Comparison of ENCODE assay signal across 22 cellular contexts in the genomic region with DNA sequence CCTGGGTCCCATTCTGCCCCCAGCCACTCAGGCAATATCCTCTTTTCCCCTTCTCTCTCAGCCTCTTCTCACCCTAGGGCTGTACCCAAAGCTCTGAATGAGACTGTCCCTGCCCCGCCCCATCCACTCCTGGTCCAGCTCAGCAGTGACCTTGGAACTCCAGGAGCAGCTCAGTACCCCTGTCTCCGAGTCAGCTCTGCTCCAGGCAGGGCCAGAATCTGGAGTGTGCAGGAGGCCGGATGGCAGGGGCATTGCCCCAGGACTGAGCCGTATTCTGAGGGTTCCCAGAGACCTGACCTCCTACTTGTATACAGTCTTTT. TPM values are rescaled to one million over a fixed set of nuclear protein-coding genes. Genes with fewer than 3 reads are reported as not detected.
DNase-seq lines count a peak whose midpoint lies in the region; ATAC-seq and TF ChIP-seq lines count a peak whose summit lies in the region.
"Had no signal": no experiment of that assay in that cellular context is flagged by ENCODE, and none has a peak within 500 bp of the region (broad histone marks: within the 10 kb centered on the region; RNA-seq: fewer than 3 reads in every experiment).

No MANE protein-coding gene starts in this region.

- H3K27me3 ChIP-seq in right atrium auricular region (no peaks in the 10 kb centered on the region), endodermal cell (ENCODE audit: control insufficient read depth, insufficient read depth, low read length, poor library complexity, severe bottlenecking) (peaks cover 92% of the 10 kb centered on the region)
- H3K27me3 ChIP-seq: uterus had no signal

- no peak overlapping the region for H3K9ac ChIP-seq in endodermal cell (ENCODE audit: extremely low read depth, low read length, poor library complexity, severe bottlenecking)

- H3K9me3 ChIP-seq in right atrium auricular region (no peaks in the 10 kb centered on the region), endodermal cell (ENCODE audit: control insufficient read depth, low read length) (no peaks in the 10 kb centered on the region)
- H3K9me3 ChIP-seq: prostate gland, uterus had no signal

- no peak for ATAC-seq in GM21515 (IDR thresholded peaks at IDR 0.05; ENCODE audit: unreplicated experiment)
- ATAC-seq in HG02852 (IDR thresholded peaks at IDR 0.05; ENCODE audit: unreplicated experiment): no peak

- H3K4me3 Mint-ChIP-seq in endodermal cell: peak overlapping the region; percentile 57
- peak overlapping the region; percentile 79 for H3K4me3 Mint-ChIP-seq in neural crest cell
- H3K4me3 Mint-ChIP-seq: natural killer cell treated with Interleukin-12 subunit alpha and Interleukin-12 subunit beta and Interleukin-15 and Interleukin-18, amount 100 ng/mL, for 72 hours had no signal

- H3K36me3 Mint-ChIP-seq in endodermal cell (ENCODE audit: low read depth) (no peaks in the 10 kb centered on the region), neural crest cell (ENCODE audit: low read depth) (no peaks in the 10 kb centered on the region)
- H3K36me3 Mint-ChIP-seq: activated naive CD4-positive, alpha-beta T cell treated with anti-CD3 and anti-CD28 coated beads, Interleukin-2, amount 50 U/mL, for 24 hours; CD8-positive, alpha-beta memory T cell; natural killer cell treated with Interleukin-12 subunit alpha and Interleukin-12 subunit beta and Interleukin-15 and Interleukin-18, amount 100 ng/mL, for 72 hours had no signal

- H3K27me3 Mint-ChIP-seq in endodermal cell (ENCODE audit: insufficient read depth): peaks cover 90% of the 10 kb centered on the region
- H3K27me3 Mint-ChIP-seq in neural crest cell (ENCODE audit: low read depth): peaks cover 96% of the 10 kb centered on the region

- peaks cover 0 to 29% of the 10 kb centered on the region in 2 donors for H3K4me1 ChIP-seq in right atrium auricular region
- no peaks in the 10 kb centered on the region for H3K4me1 ChIP-seq in endodermal cell (ENCODE audit: control insufficient read depth, insufficient read depth, low read length)
- H3K4me1 ChIP-seq: prostate gland, uterus had no signal

- H3K4me3 ChIP-seq in right atrium auricular region (no peak overlapping the region), endodermal cell (ENCODE audit: low read length) (no peak overlapping the region)

- H3K27ac Mint-ChIP-seq in endodermal cell (no peak overlapping the region), neural crest cell (ENCODE audit: unreplicated experiment) (no peak overlapping the region)
- H3K27ac Mint-ChIP-seq: activated naive CD4-positive, alpha-beta T cell treated with anti-CD3 and anti-CD28 coated beads, Interleukin-2, amount 50 U/mL, for 24 hours; CD8-positive, alpha-beta memory T cell; natural killer cell treated with Interleukin-12 subunit alpha and Interleukin-12 subunit beta and Interleukin-15 and Interleukin-18, amount 100 ng/mL, for 72 hours had no signal

- H3K27ac ChIP-seq in right atrium auricular region: peak overlapping the region; percentile 47 to 67
- H3K27ac ChIP-seq in endodermal cell (ENCODE audit: low read depth, low read length): no peak overlapping the region
- H3K27ac ChIP-seq: brain microvascular endothelial cell had no signal

- peaks cover 6% of the 10 kb centered on the region for H3K9me3 Mint-ChIP-seq in endodermal cell
- H3K9me3 Mint-ChIP-seq in neural crest cell: no peaks in the 10 kb centered on the region
- H3K9me3 Mint-ChIP-seq: activated naive CD4-positive, alpha-beta T cell treated with anti-CD3 and anti-CD28 coated beads, Interleukin-2, amount 50 U/mL, for 24 hours; natural killer cell treated with Interleukin-12 subunit alpha and Interleukin-12 subunit beta and Interleukin-15 and Interleukin-18, amount 100 ng/mL, for 72 hours had no signal

- H3K36me3 ChIP-seq in right atrium auricular region (no peaks in the 10 kb centered on the region), endodermal cell (ENCODE audit: control insufficient read depth, insufficient read depth, low read length) (no peaks in the 10 kb centered on the region)
- H3K36me3 ChIP-seq: brain microvascular endothelial cell, prostate gland, uterus had no signal

- DNase-seq in right atrium auricular region (ENCODE audit: low spot score) (no peak), cardiac septum (ENCODE audit: low spot score) (no peak), endodermal cell (no peak), neural crest cell (ENCODE audit: low read depth, low spot score) (no peak), NCI-H1092 treated with DMSO at 0.1 percent for 48 hours (lab: John Stamatoyannopoulos, UW) (no peak), UCSD-AML1 (lab: John Stamatoyannopoulos, UW; ENCODE audit: unreplicated experiment) (no peak)
- DNase-seq: CD8-positive, alpha-beta memory T cell; DMS79 treated with DMSO at 0.1 percent for 48 hours; mammary epithelial cell; NCI-H1417 treated with DMSO at 0.1 percent for 48 hours; NCI-H2171; stimulated activated CD4-positive, alpha-beta T cell treated with anti-CD3 and anti-CD28 coated beads, Interleukin-4, amount 100 ng/mL, for 4 hours; SW 1271 had no signal

- TF ChIP-seq CTCF in right atrium auricular region (IDR thresholded peaks at IDR 0.05) (no peak), endodermal cell (conservative IDR thresholded peaks at IDR 0.05) (no peak), neural crest cell (conservative IDR thresholded peaks at IDR 0.05) (no peak)

- WGBS in endodermal cell (ENCODE audit: insufficient coverage in 1 of 2, insufficient read length in 1 of 2), 2 experiments: 76 to 95% methylated on average over 4 of the region's 4 CpGs

- intact Hi-C loops in cardiac septum (cut with DNase I): loop anchor here (2.0 to 5.0 kb wide), 3 partner anchors 60 to 208 kb away; partner anchors contain the start of genes LATS1 and LRP11

- H3K4me1 Mint-ChIP-seq in endodermal cell (peaks cover 3% of the 10 kb centered on the region), neural crest cell (peaks cover 17% of the 10 kb centered on the region)

RNA-seq across cellular contexts. Expression of gene RAET1G, which starts 2.0 kb away (rescaled TPM):
- total RNA-seq in right atrium auricular region (1 to 10 TPM; 1.5 to 1.6 TPM), cardiac septum (0.35 TPM), endodermal cell (not detected), neural crest cell (not detected in 2 replicates)
- not detected for polyA plus RNA-seq in endodermal cell (2013, experiment 1 of 2)
- polyA plus RNA-seq in endodermal cell (2013, experiment 2 of 2): not detected
- total RNA-seq: CD8-positive, alpha-beta memory T cell; Right ventricle myocardium superior had no signal
- polyA plus RNA-seq: CD8-positive, alpha-beta memory T cell had no signal

RNA-seq across cellular contexts. Expression of gene ULBP2, which starts 16.9 kb away (rescaled TPM):
- 1 to 10 TPM in 1 of 2 donors, under 1 TPM in 1; 0.82 to 2.4 TPM for total RNA-seq in right atrium auricular region
- 1.1 TPM for total RNA-seq in cardiac septum
- total RNA-seq in endodermal cell: under 1 TPM in 1 of 2 donors, not detected in 1; 0.20 TPM
- polyA plus RNA-seq in endodermal cell (2013, experiment 1 of 2): 0.78 TPM
- 0.58 TPM for polyA plus RNA-seq in endodermal cell (2013, experiment 2 of 2)
- total RNA-seq in neural crest cell: 0.23 and 0.30 TPM in 2 replicates

RNA-seq across cellular contexts. Expression of gene RAET1E, which starts 27.0 kb away (rescaled TPM):
- total RNA-seq in right atrium auricular region (1 to 10 TPM in 1 of 2 donors, under 1 TPM in 1; 0.52 to 4.3 TPM), cardiac septum (not detected), endodermal cell (not detected), neural crest cell (not detected in 2 replicates)
- not detected for polyA plus RNA-seq in endodermal cell (2013, experiment 1 of 2)
- polyA plus RNA-seq in endodermal cell (2013, experiment 2 of 2): not detected
- total RNA-seq: CD8-positive, alpha-beta memory T cell; fibroblast of villous mesenchyme; natural killer cell treated with Interleukin-12 subunit alpha and Interleukin-12 subunit beta and Interleukin-15 and Interleukin-18, amount 100 ng/mL, for 72 hours had no signal
- polyA plus RNA-seq: CD8-positive, alpha-beta memory T cell had no signal

RNA-seq across cellular contexts. Expression of gene ULBP1, which starts 38.9 kb away (rescaled TPM):
- total RNA-seq in right atrium auricular region: under 1 TPM; 0.11 to 0.31 TPM
- total RNA-seq in cardiac septum: 0.16 TPM
- total RNA-seq in endodermal cell: under 1 TPM; 0.31 to 0.55 TPM
- polyA plus RNA-seq in endodermal cell (2013, experiment 1 of 2): 4.0 TPM
- polyA plus RNA-seq in endodermal cell (2013, experiment 2 of 2): 2.5 TPM
- 2.3 and 2.5 TPM in 2 replicates for total RNA-seq in neural crest cell
- total RNA-seq: uterus had no signal
- polyA plus RNA-seq: CD8-positive, alpha-beta memory T cell had no signal
